ENCODE assay signal across 8 cellular contexts in genomic region chr6:136921521-136921935, GRCh38. TPM values are rescaled to one million over a fixed set of nuclear protein-coding genes. Genes with fewer than 3 reads are reported as not detected.
DNase-seq lines count a peak whose midpoint lies in the region; ATAC-seq and TF ChIP-seq lines count a peak whose summit lies in the region.

No MANE protein-coding gene starts in this region.

- H3K27me3 ChIP-seq in gastroesophageal sphincter, result peaks cover 73% of the 10 kb centered on the region

- peak overlapping the region; percentile 5 to 56 for H3K4me3 ChIP-seq in gastroesophageal sphincter

- H3K9me3 Mint-ChIP-seq in activated B cell treated with CpG ODN at 0.5 μM for 24 hours, result no peaks in the 10 kb centered on the region

- CTCF ChIA-PET in activated B cell treated with CpG ODN at 0.5 μM for 24 hours (lab: Charles Lee), result interaction anchor here (1.3 to 1.7 kb wide), 2 partner anchors 129 to 277 kb away, joined by 5 read pairs; partner anchors contain the start of gene MAP3K5

- ATAC-seq in GM18511 (IDR thresholded peaks at IDR 0.05; ENCODE audit: unreplicated experiment), result peak; percentile 41
- no peak for ATAC-seq in activated B cell treated with CpG ODN at 0.5 μM for 24 hours (ENCODE audit: low read depth)
- ATAC-seq in gastroesophageal sphincter, result no peak

- no peaks in the 10 kb centered on the region for H3K9me3 ChIP-seq in gastroesophageal sphincter

- H3K36me3 ChIP-seq in gastroesophageal sphincter, result peaks cover 0 to 11% of the 10 kb centered on the region in 2 donors

- H3K4me3 Mint-ChIP-seq in activated B cell treated with CpG ODN at 0.5 μM for 24 hours, result peak overlapping the region; percentile 81

- H3K27ac ChIP-seq in gastroesophageal sphincter, result no peak overlapping the region

- DNase-seq in AG08396 (ENCODE audit: low spot score) (peak; percentile 57), activated B cell treated with CpG ODN at 0.5 μM for 24 hours (peak; percentile 26), posterior vena cava (ENCODE audit: low spot score) (peak; percentile 82), NCI-H1105 (lab: John Stamatoyannopoulos, UW) (no peak), NAMALWA (ENCODE audit: low spot score) (no peak), NCI-H128 (lab: John Stamatoyannopoulos, UW; ENCODE audit: unreplicated experiment) (no peak)

- TF ChIP-seq CTCF in activated B cell treated with CpG ODN at 0.5 μM for 24 hours (IDR thresholded peaks at IDR 0.05) (no peak), gastroesophageal sphincter (IDR thresholded peaks at IDR 0.05) (no peak)

- intact Hi-C loops in activated B cell treated with CpG ODN at 0.5 μM for 24 hours (cut with micrococcal nuclease), result loop anchor here (5.0 to 10.0 kb wide), 3 partner anchors 197 to 1417 kb away; partner anchors contain the start of gene OLIG3
- intact Hi-C loops in posterior vena cava (cut with DNase I), result no loop called here

- POLR2A ChIA-PET in activated B cell treated with CpG ODN at 0.5 μM for 24 hours (lab: Charles Lee), result no interaction called here

- H3K4me1 ChIP-seq in gastroesophageal sphincter, result peaks cover 0 to 38% (median 34%) of the 10 kb centered on the region in 3 donors

- peaks cover 2% of the 10 kb centered on the region for H3K36me3 Mint-ChIP-seq in activated B cell treated with CpG ODN at 0.5 μM for 24 hours (ENCODE audit: low read depth)

- no peak for TF ChIP-seq EP300 in gastroesophageal sphincter (IDR thresholded peaks at IDR 0.05)

- TF ChIP-seq POLR2A in gastroesophageal sphincter (IDR thresholded peaks at IDR 0.05), result no peak

- H3K27me3 Mint-ChIP-seq in activated B cell treated with CpG ODN at 0.5 μM for 24 hours, result peaks cover 45% of the 10 kb centered on the region

- H3K4me1 Mint-ChIP-seq in activated B cell treated with CpG ODN at 0.5 μM for 24 hours, result peaks cover 29% of the 10 kb centered on the region

- no CpG with 5 or more reads among the region's 47 CpGs for WGBS in gastroesophageal sphincter (ENCODE audit: low coverage in 1 of 2), 2 donors

- no peak overlapping the region for H3K27ac Mint-ChIP-seq in activated B cell treated with CpG ODN at 0.5 μM for 24 hours

RNA-seq across cellular contexts. Expression of gene SLC35D3, which starts 0.6 kb away (rescaled TPM):
- total RNA-seq in activated B cell treated with CpG ODN at 0.5 μM for 24 hours (not detected in 2 replicates), gastroesophageal sphincter (under 1 TPM in 1 of 4 donors, not detected in 3; 0.12 TPM), posterior vena cava (not detected)

Comparison
In these comparisons a context has a peak if more than half of its experiments do, and no peak if none do; other contexts are left out.
1. DNase-seq: peak in AG08396 (single experiment), activated B cell treated with CpG ODN at 0.5 μM for 24 hours (single experiment) and posterior vena cava (single experiment); none in NCI-H1105 (single experiment), NAMALWA (single experiment) and NCI-H128 (single experiment).